3 cellular contexts compared by ENCODE assay signal in genomic region chr3:61626484-61626883, GRCh38.
TF ChIP-seq lines count a peak whose summit lies in the region.

No MANE protein-coding gene starts in this region.

TF ChIP-seq in SK-N-SH, 30 proteins besides CTCF, POLR2A, EP300 and RAD21 (continued from another document):
- TF ChIP-seq USF2 (IDR thresholded peaks at IDR 0.05; ENCODE audit: borderline replicate concordance, low read depth, low read length) (no peak), ELF1 (IDR thresholded peaks at IDR 0.05) (no peak), NFIC (IDR thresholded peaks at IDR 0.05; ENCODE audit: borderline replicate concordance) (no peak), PBX3 (IDR thresholded peaks at IDR 0.05) (no peak), RFX5 (IDR thresholded peaks at IDR 0.05; ENCODE audit: low read length) (no peak)

TF ChIP-seq in SK-N-SH treated with all-trans-retinoic acid at 6 μM for 48 hours, 23 proteins besides CTCF, POLR2A, EP300 and RAD21 (continued from another document):
- TF ChIP-seq CREB5 (CRISPR knock-in tag; IDR thresholded peaks at IDR 0.05; ENCODE audit: low read depth) = no peak
TF ChIP-seq in SK-N-SH treated with all-trans-retinoic acid at 6 μM for 48 hours: peak in this region for 0.

TF ChIP-seq in WTC11, 78 proteins besides CTCF, POLR2A, EP300 and RAD21 (continued from another document):
- no peak for TF ChIP-seq PRDM15 (CRISPR knock-in tag; IDR thresholded peaks at IDR 0.05)
- no peak for TF ChIP-seq ZMAT4 (CRISPR knock-in tag; IDR thresholded peaks at IDR 0.05)
